In the genomic region with DNA sequence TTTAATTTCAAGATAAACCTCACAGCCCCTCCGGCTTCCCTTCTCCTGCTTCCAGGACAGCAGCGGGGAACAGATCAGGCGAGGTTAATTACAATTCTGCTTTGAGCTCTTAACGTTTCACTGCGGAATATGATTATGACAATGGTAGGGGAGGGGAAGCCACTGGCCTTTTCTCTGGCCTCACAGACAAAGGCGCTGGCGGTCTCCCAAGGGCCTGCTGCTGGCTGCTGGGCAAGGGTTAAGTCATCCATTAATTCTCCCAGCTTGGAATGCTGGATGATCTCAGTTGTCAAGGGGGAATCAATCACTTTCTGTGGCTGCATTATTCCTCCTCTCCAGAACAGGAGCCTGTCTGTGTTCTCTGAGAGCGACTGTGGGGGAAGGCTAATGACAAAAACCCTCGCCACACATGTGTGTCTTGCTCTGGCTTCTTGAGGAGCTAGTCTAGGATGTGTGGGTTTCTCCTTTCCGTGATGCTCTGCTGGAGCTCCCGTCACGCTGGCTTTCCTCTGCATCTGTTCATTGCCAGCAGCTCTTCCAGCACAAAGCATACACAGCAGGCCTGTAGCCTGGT, we compare ENCODE assay signal across 9 cellular contexts.
DNase-seq lines count a peak whose midpoint lies in the region; ATAC-seq and TF ChIP-seq lines count a peak whose summit lies in the region.
"Had no signal": no experiment of that assay in that cellular context is flagged by ENCODE, and none has a peak within 500 bp of the region (broad histone marks: within the 10 kb centered on the region; RNA-seq: fewer than 3 reads in every experiment).

No MANE protein-coding gene starts in this region.

- H3K4me2 ChIP-seq in SK-N-SH, result peak overlapping the region; percentile 36; the same call in 1 of the 2 replicates
- peak overlapping the region; percentile 44 for H3K4me2 ChIP-seq in skeletal muscle satellite cell (ENCODE audit: low read length)

- H3K4me1 ChIP-seq in SK-N-SH (ENCODE audit: control insufficient read depth in 1 of 2, insufficient read depth in 2 of 2, low read depth in 1 of 2, low read length in 1 of 2) (peaks cover 18 to 69% of the 10 kb centered on the region in 2 experiments), left ventricle myocardium inferior (peaks cover 38% of the 10 kb centered on the region), skeletal muscle satellite cell (ENCODE audit: control insufficient read depth, insufficient read depth, low read length) (peaks cover 43% of the 10 kb centered on the region)

- 30% methylated on average over 12 of the region's 12 CpGs for WGBS in SK-N-SH (ENCODE audit: low lambda C conversion rate)

- H4K20me1 ChIP-seq in SK-N-SH (ENCODE audit: insufficient read depth), result no peaks in the 10 kb centered on the region

- POLR2A ChIA-PET in SK-N-SH (lab: Yijun Ruan, JAX), result interaction anchor here (0.6 to 1.9 kb wide), 9 partner anchors 22 to 235 kb away, joined by 3 to 11 read pairs (median 3); no protein-coding TSS in a partner anchor

- H3K27me3 ChIP-seq in SK-N-SH (ENCODE audit: insufficient read depth) (no peaks in the 10 kb centered on the region), left ventricle myocardium inferior (ENCODE audit: low read depth) (no peaks in the 10 kb centered on the region), skeletal muscle satellite cell (ENCODE audit: control insufficient read depth, insufficient read depth, low read length) (no peaks in the 10 kb centered on the region)
- H3K27me3 ChIP-seq: SJSA1 had no signal

- CTCF ChIA-PET in SK-N-SH (lab: Yijun Ruan, JAX), result interaction anchor here (0.6 to 2.1 kb wide), 15 partner anchors 10 to 553 kb away, joined by 3 to 10 read pairs (median 4); no protein-coding TSS in a partner anchor

- TF ChIP-seq CTCF in SK-N-SH (IDR thresholded peaks at IDR 0.05) (no peak), left ventricle myocardium inferior (IDR thresholded peaks at IDR 0.05; ENCODE audit: borderline replicate concordance) (no peak)

- H3K4me3 ChIP-seq in SK-N-SH (ENCODE audit: low read depth in 2 of 2, low read length in 1 of 2), result no peak overlapping the region
- H3K4me3 ChIP-seq in left ventricle myocardium inferior, result no peak overlapping the region
- no peak overlapping the region for H3K4me3 ChIP-seq in skeletal muscle satellite cell (ENCODE audit: low read length)
- H3K4me3 ChIP-seq: SJSA1 had no signal

- no peak for ATAC-seq in GM21367 (IDR thresholded peaks at IDR 0.05; ENCODE audit: unreplicated experiment)
- ATAC-seq in HG02885 (IDR thresholded peaks at IDR 0.05; ENCODE audit: poor library complexity, unreplicated experiment), result no peak

- H3K9ac ChIP-seq in SK-N-SH, result peak overlapping the region; percentile 24; the same call in 1 of the 2 replicates
- peak overlapping the region; percentile 44 for H3K9ac ChIP-seq in skeletal muscle satellite cell (ENCODE audit: low read depth, low read length)

- H3K9me2 ChIP-seq in SK-N-SH, result no peaks in the 10 kb centered on the region

- intact Hi-C loops in left ventricle myocardium inferior (cut with micrococcal nuclease), result no loop called here

- H3K36me3 ChIP-seq in SK-N-SH (replicated peaks in 1 of 2; ENCODE audit: control insufficient read depth in 1 of 2, insufficient read depth in 2 of 2, low read length in 1 of 2), result no peaks in the 10 kb centered on the region
- peaks cover 53% of the 10 kb centered on the region for H3K36me3 ChIP-seq in left ventricle myocardium inferior
- no peaks in the 10 kb centered on the region for H3K36me3 ChIP-seq in skeletal muscle satellite cell (ENCODE audit: insufficient read depth, low read length)

- peak overlapping the region; percentile 24; the same call in 1 of the 2 replicates for H2AFZ ChIP-seq in SK-N-SH (ENCODE audit: low read depth)

- H3K9me3 ChIP-seq in SK-N-SH (no peaks in the 10 kb centered on the region), left ventricle myocardium inferior (replicated peaks) (no peaks in the 10 kb centered on the region), skeletal muscle satellite cell (replicated peaks; ENCODE audit: low read length) (no peaks in the 10 kb centered on the region)
- H3K9me3 ChIP-seq: SJSA1 had no signal

- peak; percentile 29 for TF ChIP-seq RAD21 in SK-N-SH (IDR thresholded peaks at IDR 0.05; ENCODE audit: low read length)

- DNase-seq in HCEC 1CT (peak; percentile 19), SK-N-SH (peak; percentile 86), left ventricle myocardium inferior (peak; percentile 50), 8988T (no peak)
- DNase-seq: activated CD8-positive, alpha-beta memory T cell treated with anti-CD3 and anti-CD28 coated beads, Interleukin-2, amount 50 U/mL, for 48 hours had no signal

- TF ChIP-seq EP300 in SK-N-SH (IDR thresholded peaks at IDR 0.05; ENCODE audit: borderline replicate concordance in 1 of 2, low read depth in 1 of 2, low read length in 1 of 2), result peak; percentile 70 to 85; a peak in 3 of 4 replicates

- H3K79me2 ChIP-seq in SK-N-SH (ENCODE audit: insufficient read depth), result no peaks in the 10 kb centered on the region

- no peaks in the 10 kb centered on the region for H3F3A ChIP-seq in SK-N-SH (replicated peaks; ENCODE audit: insufficient read depth)

- peak overlapping the region; percentile 55 to 98 for H3K27ac ChIP-seq in SK-N-SH (ENCODE audit: low read depth in 2 of 2, low read length in 1 of 2)
- peak overlapping the region; percentile 37 for H3K27ac ChIP-seq in left ventricle myocardium inferior (replicated peaks)
- H3K27ac ChIP-seq: SJSA1 had no signal

TF ChIP-seq in SK-N-SH, 30 proteins besides CTCF, POLR2A, EP300 and RAD21 (continues in another document):
- TF ChIP-seq RCOR1 (IDR thresholded peaks at IDR 0.05; ENCODE audit: low read length) (peak; percentile 80), FOXM1 (IDR thresholded peaks at IDR 0.05; ENCODE audit: low read depth) (0 out of 2 replicates have a peak, but pooled peaks have one; percentile 23), JUND (IDR thresholded peaks at IDR 0.05) (peak; percentile 79), MXI1 (IDR thresholded peaks at IDR 0.05; ENCODE audit: low read depth, low read length) (peak; percentile 57; the same call in 1 of the 2 replicates), RFX5 (IDR thresholded peaks at IDR 0.05; ENCODE audit: low read length) (0 out of 2 replicates have a peak, but pooled peaks have one; percentile 13), GATA2 (CRISPR knock-in tag; IDR thresholded peaks at IDR 0.05) (peak; percentile 63; the same call in 1 of the 2 replicates), TCF12 (IDR thresholded peaks at IDR 0.05) (peak; percentile 89), CHD2 (IDR thresholded peaks at IDR 0.05; ENCODE audit: low read length, partially characterized antibody) (peak; percentile 75), SIN3A (IDR thresholded peaks at IDR 0.05; ENCODE audit: borderline replicate concordance, low read depth, low read length) (peak; percentile 20; the same call in 1 of the 2 replicates), FOXJ3 (CRISPR knock-in tag; IDR thresholded peaks at IDR 0.05) (peak; percentile 86), TAF1 (IDR thresholded peaks at IDR 0.05; ENCODE audit: borderline replicate concordance, low read depth, low read length) (peak; percentile 30; the same call in 1 of the 2 replicates), ELF1 (IDR thresholded peaks at IDR 0.05) (no peak), NRF1 (IDR thresholded peaks at IDR 0.05; ENCODE audit: low read depth, low read length) (no peak), NFIC (IDR thresholded peaks at IDR 0.05; ENCODE audit: borderline replicate concordance) (peak; percentile 83), TEAD4 (IDR thresholded peaks at IDR 0.05; ENCODE audit: borderline replicate concordance, insufficient read depth) (peak; percentile 83; the same call in 1 of the 2 replicates)
- TF ChIP-seq, protein P1, sequence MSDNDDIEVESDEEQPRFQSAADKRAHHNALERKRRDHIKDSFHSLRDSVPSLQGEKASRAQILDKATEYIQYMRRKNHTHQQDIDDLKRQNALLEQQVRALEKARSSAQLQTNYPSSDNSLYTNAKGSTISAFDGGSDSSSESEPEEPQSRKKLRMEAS (IDR thresholded peaks at IDR 0.05; ENCODE audit: low read depth), result peak; percentile 57; the same call in 1 of the 2 replicates
- TF ChIP-seq, protein P2, sequence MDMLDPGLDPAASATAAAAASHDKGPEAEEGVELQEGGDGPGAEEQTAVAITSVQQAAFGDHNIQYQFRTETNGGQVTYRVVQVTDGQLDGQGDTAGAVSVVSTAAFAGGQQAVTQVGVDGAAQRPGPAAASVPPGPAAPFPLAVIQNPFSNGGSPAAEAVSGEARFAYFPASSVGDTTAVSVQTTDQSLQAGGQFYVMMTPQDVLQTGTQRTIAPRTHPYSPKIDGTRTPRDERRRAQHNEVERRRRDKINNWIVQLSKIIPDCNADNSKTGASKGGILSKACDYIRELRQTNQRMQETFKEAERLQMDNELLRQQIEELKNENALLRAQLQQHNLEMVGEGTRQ (IDR thresholded peaks at IDR 0.05; ENCODE audit: borderline replicate concordance, low read depth, low read length), result no peak
- TF ChIP-seq, protein P3, sequence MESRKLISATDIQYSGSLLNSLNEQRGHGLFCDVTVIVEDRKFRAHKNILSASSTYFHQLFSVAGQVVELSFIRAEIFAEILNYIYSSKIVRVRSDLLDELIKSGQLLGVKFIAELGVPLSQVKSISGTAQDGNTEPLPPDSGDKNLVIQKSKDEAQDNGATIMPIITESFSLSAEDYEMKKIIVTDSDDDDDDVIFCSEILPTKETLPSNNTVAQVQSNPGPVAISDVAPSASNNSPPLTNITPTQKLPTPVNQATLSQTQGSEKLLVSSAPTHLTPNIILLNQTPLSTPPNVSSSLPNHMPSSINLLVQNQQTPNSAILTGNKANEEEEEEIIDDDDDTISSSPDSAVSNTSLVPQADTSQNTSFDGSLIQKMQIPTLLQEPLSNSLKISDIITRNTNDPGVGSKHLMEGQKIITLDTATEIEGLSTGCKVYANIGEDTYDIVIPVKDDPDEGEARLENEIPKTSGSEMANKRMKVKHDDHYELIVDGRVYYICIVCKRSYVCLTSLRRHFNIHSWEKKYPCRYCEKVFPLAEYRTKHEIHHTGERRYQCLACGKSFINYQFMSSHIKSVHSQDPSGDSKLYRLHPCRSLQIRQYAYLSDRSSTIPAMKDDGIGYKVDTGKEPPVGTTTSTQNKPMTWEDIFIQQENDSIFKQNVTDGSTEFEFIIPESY (IDR thresholded peaks at IDR 0.05; ENCODE audit: borderline replicate concordance, low read depth), result no peak
- TF ChIP-seq, protein P4, sequence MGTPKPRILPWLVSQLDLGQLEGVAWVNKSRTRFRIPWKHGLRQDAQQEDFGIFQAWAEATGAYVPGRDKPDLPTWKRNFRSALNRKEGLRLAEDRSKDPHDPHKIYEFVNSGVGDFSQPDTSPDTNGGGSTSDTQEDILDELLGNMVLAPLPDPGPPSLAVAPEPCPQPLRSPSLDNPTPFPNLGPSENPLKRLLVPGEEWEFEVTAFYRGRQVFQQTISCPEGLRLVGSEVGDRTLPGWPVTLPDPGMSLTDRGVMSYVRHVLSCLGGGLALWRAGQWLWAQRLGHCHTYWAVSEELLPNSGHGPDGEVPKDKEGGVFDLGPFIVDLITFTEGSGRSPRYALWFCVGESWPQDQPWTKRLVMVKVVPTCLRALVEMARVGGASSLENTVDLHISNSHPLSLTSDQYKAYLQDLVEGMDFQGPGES (IDR thresholded peaks at IDR 0.05; ENCODE audit: low read depth, low read length), result no peak
